ENCODE assay signal across 8 cellular contexts in the genomic region with DNA sequence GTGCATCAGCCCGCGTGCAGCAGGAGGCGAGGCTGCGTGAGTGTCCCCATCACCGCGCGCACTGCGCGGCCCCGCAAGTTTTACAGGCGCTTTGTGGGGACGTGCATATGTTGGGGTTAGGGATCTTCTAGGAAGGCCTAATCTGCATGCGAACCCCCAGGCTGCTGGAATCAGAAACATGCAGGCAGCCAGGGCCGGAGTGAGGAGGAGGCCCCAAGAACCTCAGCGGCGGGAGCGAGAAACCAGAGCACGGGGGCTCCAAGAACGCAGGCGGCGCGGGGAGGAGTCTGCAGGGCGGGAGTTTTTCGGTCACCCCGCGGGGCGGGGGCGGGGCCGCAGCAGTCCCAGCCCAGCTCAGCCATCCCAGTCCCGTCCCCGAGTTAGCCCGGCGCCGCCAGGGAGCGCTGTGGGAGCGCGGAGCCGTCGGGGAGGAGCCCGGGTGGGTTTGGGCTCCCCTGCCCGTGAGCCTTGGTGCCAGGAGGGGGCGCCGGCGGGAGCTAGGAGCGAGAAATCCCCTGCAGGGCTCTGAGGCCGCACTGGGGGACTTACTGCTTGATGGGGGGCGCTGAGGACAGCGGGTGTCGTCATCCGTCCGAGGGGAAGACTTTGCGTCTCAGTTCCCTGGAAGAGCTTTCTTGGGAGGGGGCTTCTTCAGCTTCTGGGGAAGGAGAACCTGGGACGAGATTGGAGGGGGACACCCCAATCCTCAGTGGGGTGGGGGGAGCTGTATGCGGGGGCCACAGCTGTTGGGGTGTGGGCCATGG. TPM values are rescaled to one million over a fixed set of nuclear protein-coding genes. Genes with fewer than 3 reads are reported as not detected.
DNase-seq lines count a peak whose midpoint lies in the region; ATAC-seq and TF ChIP-seq lines count a peak whose summit lies in the region.

No MANE protein-coding gene starts in this region.

- ATAC-seq in GM19467 (IDR thresholded peaks at IDR 0.05; ENCODE audit: unreplicated experiment): peak; percentile 75
- ATAC-seq in naive thymus-derived CD4-positive, alpha-beta T cell: peak; percentile 98

- H3K27me3 Mint-ChIP-seq in naive thymus-derived CD4-positive, alpha-beta T cell: peaks cover 12 to 45% (median 18%) of the 10 kb centered on the region in 5 donors

- peak; percentile 92 for TF ChIP-seq RAD21 in Ishikawa (IDR thresholded peaks at IDR 0.05; ENCODE audit: low read depth)

- POLR2A ChIA-PET in BJ (lab: Charles Lee): interaction anchor here (0.6 kb wide), 1 partner anchor 114 kb away, joined by 3 read pairs; no protein-coding TSS in a partner anchor
- POLR2A ChIA-PET in naive thymus-derived CD4-positive, alpha-beta T cell (lab: Charles Lee): interaction anchor here (0.5 to 2.1 kb wide), 9 partner anchors 13 to 1366 kb away, joined by 3 to 22 read pairs (median 6); a partner anchor contains a TSS

- H3K36me3 ChIP-seq in BJ (ENCODE audit: control insufficient read depth, insufficient read depth, low read length) (no peaks in the 10 kb centered on the region), esophagus (ENCODE audit: control insufficient read depth in 2 of 2, insufficient read depth in 2 of 2, low read length in 1 of 2) (no peaks in the 10 kb centered on the region)
- H3K36me3 ChIP-seq in naive thymus-derived CD4-positive, alpha-beta T cell (ENCODE audit: control insufficient read depth in 2 of 3, insufficient read depth in 3 of 3, low read length in 3 of 3): no peaks in the 10 kb centered on the region

- no peak for DNase-seq in BJ (ENCODE audit: low read depth)
- peak; percentile 2 for DNase-seq in OCI-M2 (lab: John Stamatoyannopoulos, UW; ENCODE audit: unreplicated experiment)
- peak; percentile 93 for DNase-seq in activated T-cell treated with anti-CD3 and anti-CD28 coated beads for 24 hours (ENCODE audit: low read depth)
- DNase-seq in naive thymus-derived CD4-positive, alpha-beta T cell: peak; percentile 89 to 99 (median 93)
- DNase-seq in stimulated activated naive CD4-positive, alpha-beta T cell (lab: John Stamatoyannopoulos, UW): peak; percentile 82 to 93 (median 90)

- 1 to 2% methylated on average over 45 to 54 of the region's 54 CpGs for WGBS in esophagus, 2 donors

- no peak for TF ChIP-seq EP300 in Ishikawa (IDR thresholded peaks at IDR 0.05; ENCODE audit: borderline replicate concordance)

- peaks cover 0 to 1% (median 0%) of the 10 kb centered on the region in 11 donors for H3K9me3 Mint-ChIP-seq in naive thymus-derived CD4-positive, alpha-beta T cell

- no peaks in the 10 kb centered on the region for H3K9me3 ChIP-seq in esophagus (ENCODE audit: control insufficient read depth in 2 of 2, insufficient read depth in 1 of 2, low read depth in 1 of 2, low read length in 1 of 2)
- H3K9me3 ChIP-seq in naive thymus-derived CD4-positive, alpha-beta T cell (ENCODE audit: control insufficient read depth in 2 of 3, low read length in 3 of 3): no peaks in the 10 kb centered on the region

- peaks cover 7 to 24% (median 21%) of the 10 kb centered on the region in 7 donors for H3K4me1 Mint-ChIP-seq in naive thymus-derived CD4-positive, alpha-beta T cell

- H3K4me3 ChIP-seq in BJ (ENCODE audit: low read depth, low read length): peak overlapping the region; percentile 10; the same call in 1 of the 2 replicates
- H3K4me3 ChIP-seq in esophagus (ENCODE audit: low read depth in 1 of 2, low read length in 2 of 2): peak overlapping the region; percentile 4 to 54
- peak overlapping the region; percentile 64 for H3K4me3 ChIP-seq in naive thymus-derived CD4-positive, alpha-beta T cell (ENCODE audit: low read length)

- intact Hi-C loops in naive thymus-derived CD4-positive, alpha-beta T cell (cut with micrococcal nuclease): loop anchor here (1.0 to 5.0 kb wide), 7 partner anchors 13 to 218 kb away; a partner anchor contains a TSS

- peaks cover 9% of the 10 kb centered on the region for H3K27me3 ChIP-seq in BJ (ENCODE audit: control insufficient read depth, insufficient read depth, low read length)
- H3K27me3 ChIP-seq in esophagus (ENCODE audit: control insufficient read depth in 1 of 2, insufficient read depth in 2 of 2, low read length in 2 of 2): no peaks in the 10 kb centered on the region
- peaks cover 0 to 2% of the 10 kb centered on the region in 2 donors for H3K27me3 ChIP-seq in naive thymus-derived CD4-positive, alpha-beta T cell (ENCODE audit: control insufficient read depth in 2 of 2, insufficient read depth in 2 of 2, low read length in 2 of 2)

- H3K27ac Mint-ChIP-seq in naive thymus-derived CD4-positive, alpha-beta T cell: peak overlapping the region in 8 of 9 donors; percentile 28 to 83 (median 72)

- H3K4me3 Mint-ChIP-seq in naive thymus-derived CD4-positive, alpha-beta T cell: peak overlapping the region; percentile 62 to 87 (median 80)

- H3K4me1 ChIP-seq in esophagus (ENCODE audit: control insufficient read depth in 2 of 2, insufficient read depth in 2 of 2, low read length in 1 of 2): peaks cover 4 to 8% of the 10 kb centered on the region in 2 donors
- peaks cover 13 to 20% of the 10 kb centered on the region in 2 donors for H3K4me1 ChIP-seq in naive thymus-derived CD4-positive, alpha-beta T cell (ENCODE audit: control insufficient read depth in 2 of 2, insufficient read depth in 2 of 2, low read length in 2 of 2)

- peak; percentile 95 for TF ChIP-seq CTCF in BJ (IDR thresholded peaks at IDR 0.05; ENCODE audit: insufficient read depth, low read depth, low read length)

- CTCF ChIA-PET in BJ (lab: Yijun Ruan, JAX): interaction anchor here (0.6 to 2.8 kb wide), 46 partner anchors 8 to 318 kb away, joined by 3 to 80 read pairs (median 5); a partner anchor contains a TSS
- CTCF ChIA-PET in naive thymus-derived CD4-positive, alpha-beta T cell (lab: Charles Lee): interaction anchor here (0.7 to 1.9 kb wide), 20 partner anchors 9 to 920 kb away, joined by 3 to 35 read pairs (median 5); a partner anchor contains a TSS

- H3K27ac ChIP-seq in esophagus (ENCODE audit: low read depth in 2 of 2, low read length in 1 of 2): peak overlapping the region in 1 of 2 donors; percentile 59
- peak overlapping the region; percentile 44 for H3K27ac ChIP-seq in naive thymus-derived CD4-positive, alpha-beta T cell (ENCODE audit: low read depth, low read length)

- H3K36me3 Mint-ChIP-seq in naive thymus-derived CD4-positive, alpha-beta T cell: peaks cover 0 to 1% (median 0%) of the 10 kb centered on the region in 5 donors

TF ChIP-seq in Ishikawa, 13 proteins besides CTCF, POLR2A, EP300 and RAD21 (continues in another document):
- no peak for TF ChIP-seq FOXM1 (IDR thresholded peaks at IDR 0.05; ENCODE audit: borderline replicate concordance, low read depth)
- no peak for TF ChIP-seq NFIC (IDR thresholded peaks at IDR 0.05)
- peak; percentile 20; the same call in 1 of the 2 replicates for TF ChIP-seq ZBTB7A (IDR thresholded peaks at IDR 0.05; ENCODE audit: low read depth)
- TF ChIP-seq CREB1 (IDR thresholded peaks at IDR 0.05; ENCODE audit: low read depth): no peak
- TF ChIP-seq YY1 (IDR thresholded peaks at IDR 0.05; ENCODE audit: low read depth): no peak
- TF ChIP-seq, protein P1, sequence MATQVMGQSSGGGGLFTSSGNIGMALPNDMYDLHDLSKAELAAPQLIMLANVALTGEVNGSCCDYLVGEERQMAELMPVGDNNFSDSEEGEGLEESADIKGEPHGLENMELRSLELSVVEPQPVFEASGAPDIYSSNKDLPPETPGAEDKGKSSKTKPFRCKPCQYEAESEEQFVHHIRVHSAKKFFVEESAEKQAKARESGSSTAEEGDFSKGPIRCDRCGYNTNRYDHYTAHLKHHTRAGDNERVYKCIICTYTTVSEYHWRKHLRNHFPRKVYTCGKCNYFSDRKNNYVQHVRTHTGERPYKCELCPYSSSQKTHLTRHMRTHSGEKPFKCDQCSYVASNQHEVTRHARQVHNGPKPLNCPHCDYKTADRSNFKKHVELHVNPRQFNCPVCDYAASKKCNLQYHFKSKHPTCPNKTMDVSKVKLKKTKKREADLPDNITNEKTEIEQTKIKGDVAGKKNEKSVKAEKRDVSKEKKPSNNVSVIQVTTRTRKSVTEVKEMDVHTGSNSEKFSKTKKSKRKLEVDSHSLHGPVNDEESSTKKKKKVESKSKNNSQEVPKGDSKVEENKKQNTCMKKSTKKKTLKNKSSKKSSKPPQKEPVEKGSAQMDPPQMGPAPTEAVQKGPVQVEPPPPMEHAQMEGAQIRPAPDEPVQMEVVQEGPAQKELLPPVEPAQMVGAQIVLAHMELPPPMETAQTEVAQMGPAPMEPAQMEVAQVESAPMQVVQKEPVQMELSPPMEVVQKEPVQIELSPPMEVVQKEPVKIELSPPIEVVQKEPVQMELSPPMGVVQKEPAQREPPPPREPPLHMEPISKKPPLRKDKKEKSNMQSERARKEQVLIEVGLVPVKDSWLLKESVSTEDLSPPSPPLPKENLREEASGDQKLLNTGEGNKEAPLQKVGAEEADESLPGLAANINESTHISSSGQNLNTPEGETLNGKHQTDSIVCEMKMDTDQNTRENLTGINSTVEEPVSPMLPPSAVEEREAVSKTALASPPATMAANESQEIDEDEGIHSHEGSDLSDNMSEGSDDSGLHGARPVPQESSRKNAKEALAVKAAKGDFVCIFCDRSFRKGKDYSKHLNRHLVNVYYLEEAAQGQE (IDR thresholded peaks at IDR 0.05; ENCODE audit: low read depth): no peak

RNA-seq across cellular contexts. Expression of a gene that starts 0.9 kb away (rescaled TPM):
- polyA plus RNA-seq in BJ (2011; rRNA removed): 0.20 and 0.22 TPM in 2 replicates
- polyA minus RNA-seq in BJ (2011; rRNA and poly(A)+ RNA removed): 0.41 TPM in 1 of 2 replicates, not detected in the other
- polyA plus RNA-seq in esophagus: 1 to 10 TPM; 2.2 to 2.8 TPM
- total RNA-seq in naive thymus-derived CD4-positive, alpha-beta T cell: 1 to 10 TPM in 1 of 5 experiments, under 1 TPM in 3, not detected in 1; 0.19 to 1.0 (median 0.81) TPM
- under 1 TPM; 0.21 to 0.64 TPM for polyA plus RNA-seq in naive thymus-derived CD4-positive, alpha-beta T cell

RNA-seq across cellular contexts. Expression of a gene that starts 13.0 kb away (rescaled TPM):
- polyA plus RNA-seq in BJ (2011; rRNA removed) (9.9 and 13.7 TPM in 2 replicates), esophagus (10 to 100 TPM; 32.3 to 53.9 TPM)
- polyA minus RNA-seq in BJ (2011; rRNA and poly(A)+ RNA removed): 20.1 TPM in 2 replicates
- total RNA-seq in naive thymus-derived CD4-positive, alpha-beta T cell: 100 to 1,000 TPM in 2 of 5 experiments, 10 to 100 TPM in 3; 53.2 to 179 (median 82.7) TPM
- 10 to 100 TPM; 33.1 to 56.5 TPM for polyA plus RNA-seq in naive thymus-derived CD4-positive, alpha-beta T cell

RNA-seq across cellular contexts. Expression of a gene that starts 19.4 kb away (rescaled TPM):
- 0.28 and 0.53 TPM in 2 replicates for polyA plus RNA-seq in BJ (2011; rRNA removed)
- polyA minus RNA-seq in BJ (2011; rRNA and poly(A)+ RNA removed): 0.14 and 0.46 TPM in 2 replicates
- polyA plus RNA-seq in esophagus: 1 to 10 TPM; 3.3 to 8.0 TPM
- total RNA-seq in naive thymus-derived CD4-positive, alpha-beta T cell: 1 to 10 TPM; 4.7 to 8.6 (median 6.5) TPM
- under 1 TPM in 1 of 2 donors, not detected in 1; 0.20 TPM for polyA plus RNA-seq in naive thymus-derived CD4-positive, alpha-beta T cell

RNA-seq across cellular contexts. Expression of a gene that starts 35.6 kb away (rescaled TPM):
- not detected in 2 replicates for polyA plus RNA-seq in BJ (2011; rRNA removed)
- not detected in 2 replicates for polyA minus RNA-seq in BJ (2011; rRNA and poly(A)+ RNA removed)
- 10 to 100 TPM; 77.6 to 96.5 TPM for polyA plus RNA-seq in esophagus
- total RNA-seq in naive thymus-derived CD4-positive, alpha-beta T cell: not detected
- polyA plus RNA-seq in naive thymus-derived CD4-positive, alpha-beta T cell: not detected

RNA-seq across cellular contexts. Expression of a gene that starts 47.3 kb away (rescaled TPM):
- polyA plus RNA-seq in BJ (2011; rRNA removed) (not detected in 2 replicates), esophagus (100 to 1,000 TPM; 121 to 183 TPM)
- not detected in 2 replicates for polyA minus RNA-seq in BJ (2011; rRNA and poly(A)+ RNA removed)
- total RNA-seq in naive thymus-derived CD4-positive, alpha-beta T cell: under 1 TPM in 2 of 5 experiments, not detected in 3; 0.29 to 0.45 TPM
- polyA plus RNA-seq in naive thymus-derived CD4-positive, alpha-beta T cell: not detected

Comparison
In these comparisons a context has a peak if more than half of its experiments do, and no peak if none do; other contexts are left out.
1. H3K4me3 ChIP-seq: peak in every context shown above with its lines; median percentile 64 in naive thymus-derived CD4-positive, alpha-beta T cell; 29 in esophagus; 10 in BJ.